13 cellular contexts compared by ENCODE assay signal in the genomic region with DNA sequence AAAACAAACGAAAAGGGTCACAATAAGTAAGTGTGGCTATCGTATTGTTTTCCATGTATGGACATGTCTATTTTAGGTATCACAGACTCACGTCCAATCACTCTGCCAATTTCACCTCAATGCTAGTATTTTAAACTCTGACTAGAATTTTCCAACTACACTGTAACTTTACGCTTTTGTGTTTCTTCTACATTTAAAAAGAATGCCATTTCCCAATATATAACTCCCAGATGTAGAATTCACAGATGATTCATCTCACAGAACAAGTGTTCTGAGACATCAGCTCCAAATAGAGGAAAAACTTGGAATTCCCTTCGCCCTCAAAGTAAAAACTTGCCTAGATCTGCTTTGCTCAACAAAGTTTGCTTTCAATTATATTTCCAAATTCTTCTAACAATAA. TPM values are rescaled to one million over a fixed set of nuclear protein-coding genes. Genes with fewer than 3 reads are reported as not detected.
A peak's percentile ranks its signal among the peaks of the same experiment; 100 is the strongest.
DNase-seq lines count a peak whose midpoint lies in the region; ATAC-seq, FAIRE-seq and TF ChIP-seq lines count a peak whose summit lies in the region.
"Had no signal": no experiment of that assay in that cellular context is flagged by ENCODE, and none has a peak within 500 bp of the region (broad histone marks: within the 10 kb centered on the region; RNA-seq: fewer than 3 reads in every experiment).

No MANE protein-coding gene starts in this region.

- intact Hi-C loops in tibial artery (cut with DNase I; ENCODE audit: low total_unique reads): no loop called here

- peaks cover 0 to 100% (median 78%) of the 10 kb centered on the region in 4 donors for H3K4me1 ChIP-seq in tibial artery
- H3K4me1 ChIP-seq: SJCRH30 had no signal

- peak; percentile 13 for FAIRE-seq in islet of Langerhans (lab: Jason Lieb, UNC)
- FAIRE-seq: kidney had no signal

- H3K36me3 ChIP-seq in brain microvascular endothelial cell (replicated peaks) (no peaks in the 10 kb centered on the region), tibial artery (no peaks in the 10 kb centered on the region)
- H3K36me3 ChIP-seq: SJCRH30 had no signal

- H3K27me3 Mint-ChIP-seq in activated naive CD4-positive, alpha-beta T cell treated with anti-CD3 and anti-CD28 coated beads, Interleukin-2, amount 50 U/mL, for 24 hours: no peaks in the 10 kb centered on the region
- peaks cover 0 to 2% (median 0%) of the 10 kb centered on the region in 3 donors for H3K27me3 Mint-ChIP-seq in immature natural killer cell (ENCODE audit: low read depth in 3 of 3)
- H3K27me3 Mint-ChIP-seq: dendritic cell treated with granulocyte-macrophage colony-stimulating factor and Interleukin-4, amounts not matched to agents 40 ng/mL and 50 ng/mL, for 4 days had no signal

- in situ Hi-C loops in brain microvascular endothelial cell (cut with HindIII; ENCODE audit: low pct_ligation_motif_present, low sequenced_read_pairs): no loop called here

- no peak for DNase-seq in activated naive CD4-positive, alpha-beta T cell treated with anti-CD3 and anti-CD28 coated beads, Interleukin-2, amount 50 U/mL, for 72 hours (ENCODE audit: low spot score in 2 of 2)
- DNase-seq in brain microvascular endothelial cell (no peak), tibial artery (no peak), immature natural killer cell (no peak)
- DNase-seq: AML-193, kidney, NCI-H226, SJCRH30 had no signal

- H3K27me3 ChIP-seq in brain microvascular endothelial cell (replicated peaks) (no peaks in the 10 kb centered on the region), tibial artery (no peaks in the 10 kb centered on the region)
- H3K27me3 ChIP-seq: SJCRH30 had no signal

- TF ChIP-seq CTCF in brain microvascular endothelial cell (IDR thresholded peaks at IDR 0.05; ENCODE audit: low read depth, low read length, missing control alignments) (no peak), tibial artery (IDR thresholded peaks at IDR 0.05) (no peak)

- H3K27ac ChIP-seq in brain microvascular endothelial cell (peak overlapping the region; percentile 74), tibial artery (peak overlapping the region; percentile 91 to 99)
- H3K27ac ChIP-seq: SJCRH30 had no signal

- no peak for ATAC-seq in activated naive CD4-positive, alpha-beta T cell treated with anti-CD3 and anti-CD28 coated beads, Interleukin-2, amount 50 U/mL, for 72 hours
- no peak for ATAC-seq in HG03521 (IDR thresholded peaks at IDR 0.05; ENCODE audit: unreplicated experiment)
- ATAC-seq in GM18502 (IDR thresholded peaks at IDR 0.05; ENCODE audit: poor library complexity, unreplicated experiment): no peak

- H3K4me1 Mint-ChIP-seq in activated naive CD4-positive, alpha-beta T cell treated with anti-CD3 and anti-CD28 coated beads, Interleukin-2, amount 50 U/mL, for 24 hours: peaks cover 76% of the 10 kb centered on the region
- H3K4me1 Mint-ChIP-seq in immature natural killer cell: peaks cover 20 to 36% of the 10 kb centered on the region in 2 donors

- H3K4me3 ChIP-seq in brain microvascular endothelial cell (ENCODE audit: low read depth, low read length): no peak overlapping the region
- peak overlapping the region in 1 of 2 donors; percentile 26 for H3K4me3 ChIP-seq in tibial artery
- H3K4me3 ChIP-seq: SJCRH30 had no signal

- H3K9me3 ChIP-seq in tibial artery: no peaks in the 10 kb centered on the region
- H3K9me3 ChIP-seq: SJCRH30 had no signal

- peak overlapping the region; percentile 94 for H3K27ac Mint-ChIP-seq in activated naive CD4-positive, alpha-beta T cell treated with anti-CD3 and anti-CD28 coated beads, Interleukin-2, amount 50 U/mL, for 24 hours
- H3K27ac Mint-ChIP-seq in activated naive CD4-positive, alpha-beta T cell treated with anti-CD3 and anti-CD28 coated beads, Interleukin-2, amount 50 U/mL, for 72 hours: no peak overlapping the region
- H3K27ac Mint-ChIP-seq in immature natural killer cell: no peak overlapping the region
- H3K27ac Mint-ChIP-seq: dendritic cell treated with granulocyte-macrophage colony-stimulating factor and Interleukin-4, amounts not matched to agents 40 ng/mL and 50 ng/mL, for 4 days had no signal

- H3K9me3 Mint-ChIP-seq in activated naive CD4-positive, alpha-beta T cell treated with anti-CD3 and anti-CD28 coated beads, Interleukin-2, amount 50 U/mL, for 24 hours: no peaks in the 10 kb centered on the region
- H3K9me3 Mint-ChIP-seq in activated naive CD4-positive, alpha-beta T cell treated with anti-CD3 and anti-CD28 coated beads, Interleukin-2, amount 50 U/mL, for 72 hours: peaks cover 0 to 3% of the 10 kb centered on the region in 2 donors
- no peaks in the 10 kb centered on the region for H3K9me3 Mint-ChIP-seq in immature natural killer cell
- H3K9me3 Mint-ChIP-seq: dendritic cell treated with granulocyte-macrophage colony-stimulating factor and Interleukin-4, amounts not matched to agents 40 ng/mL and 50 ng/mL, for 4 days had no signal

- H3K4me3 Mint-ChIP-seq in activated naive CD4-positive, alpha-beta T cell treated with anti-CD3 and anti-CD28 coated beads, Interleukin-2, amount 50 U/mL, for 24 hours: peak overlapping the region; percentile 55
- H3K4me3 Mint-ChIP-seq in immature natural killer cell: no peak overlapping the region
- H3K4me3 Mint-ChIP-seq: dendritic cell treated with granulocyte-macrophage colony-stimulating factor and Interleukin-4, amounts not matched to agents 40 ng/mL and 50 ng/mL, for 4 days had no signal

- peaks cover 7% of the 10 kb centered on the region for H3K36me3 Mint-ChIP-seq in activated naive CD4-positive, alpha-beta T cell treated with anti-CD3 and anti-CD28 coated beads, Interleukin-2, amount 50 U/mL, for 24 hours
- H3K36me3 Mint-ChIP-seq in activated naive CD4-positive, alpha-beta T cell treated with anti-CD3 and anti-CD28 coated beads, Interleukin-2, amount 50 U/mL, for 72 hours: peaks cover 4 to 30% of the 10 kb centered on the region in 2 donors
- H3K36me3 Mint-ChIP-seq in immature natural killer cell: no peaks in the 10 kb centered on the region

RNA-seq across cellular contexts. Expression of a gene that starts 14.2 kb away (rescaled TPM):
- total RNA-seq in activated naive CD4-positive, alpha-beta T cell treated with anti-CD3 and anti-CD28 coated beads, Interleukin-2, amount 50 U/mL, for 72 hours: 10 to 100 TPM; 28.2 to 39.1 TPM
- polyA plus RNA-seq in immature natural killer cell: 1 to 10 TPM; 4.4 to 9.7 (median 4.7) TPM
